ENCODE assay signal across 9 cellular contexts in the genomic region with DNA sequence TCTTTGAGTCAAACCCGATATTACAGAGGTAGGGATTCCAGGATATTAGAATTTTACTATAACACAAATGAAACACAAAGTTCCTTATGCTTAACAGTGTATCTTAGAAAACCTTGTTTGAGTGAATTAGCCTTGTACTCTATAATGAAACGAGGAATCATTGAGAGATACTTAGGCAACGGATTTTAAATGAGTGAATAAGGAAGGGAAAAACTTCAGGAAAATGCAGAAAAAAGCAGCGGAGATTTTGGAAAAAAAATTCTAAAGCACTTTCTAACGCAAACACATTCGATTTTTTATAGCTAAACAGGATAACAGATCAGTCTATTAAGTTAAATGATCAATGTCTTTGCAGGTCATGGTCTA.
DNase-seq lines count a peak whose midpoint lies in the region; ATAC-seq, FAIRE-seq and TF ChIP-seq lines count a peak whose summit lies in the region.
"Had no signal": no experiment of that assay in that cellular context is flagged by ENCODE, and none has a peak within 500 bp of the region (broad histone marks: within the 10 kb centered on the region; RNA-seq: fewer than 3 reads in every experiment).

No MANE protein-coding gene starts in this region.

- H4K20me1 ChIP-seq in H9 (ENCODE audit: control insufficient read depth, insufficient read depth, insufficient read length) (no peaks in the 10 kb centered on the region), HepG2 (ENCODE audit: insufficient read depth, low read length) (no peaks in the 10 kb centered on the region)

- no peak overlapping the region for H3K27ac Mint-ChIP-seq in H9
- H3K27ac Mint-ChIP-seq: nephron had no signal

- WGBS in H9 (ENCODE audit: extremely low coverage, insufficient read length, low lambda C conversion rate): no CpG with 5 or more reads among the region's 6 CpGs
- 48% methylated on average over 6 of the region's 6 CpGs for WGBS in HepG2 (ENCODE audit: low lambda C conversion rate)
- WGBS in thymus: 27% methylated on average over 6 of the region's 6 CpGs

- intact Hi-C loops in breast epithelium (cut with DNase I; ENCODE audit: low total_unique reads): loop anchor here (10.0 kb wide), 1 partner anchor 60 kb away; a partner anchor contains a TSS
- intact Hi-C loops in HepG2 (cut with micrococcal nuclease; ENCODE audit: unreplicated experiment): no loop called here

- no peak overlapping the region for H2BK5ac ChIP-seq in H9 (ENCODE audit: insufficient read length, low read length)

- CTCF ChIA-PET in HepG2 (lab: Yijun Ruan, JAX; ENCODE audit: low intra/inter-chr PET ratio, low total read pairs): no interaction called here

- no peak for TF ChIP-seq EP300 in HepG2 (IDR thresholded peaks at IDR 0.05; ENCODE audit: low read depth in 2 of 2, low read length in 2 of 2)
- TF ChIP-seq EP300 in HepG2 (CRISPR knock-in tag; IDR thresholded peaks at IDR 0.05; ENCODE audit: borderline replicate concordance): no peak

- no peak overlapping the region for H3K56ac ChIP-seq in H9 (ENCODE audit: insufficient read length, low read depth, low read length)

- H2BK120ac ChIP-seq in H9 (ENCODE audit: low read depth, low read length, poor library complexity, severe bottlenecking): no peak overlapping the region

- no peak for TF ChIP-seq POLR2A in breast epithelium (IDR thresholded peaks at IDR 0.05)
- TF ChIP-seq POLR2A in HepG2 (IDR thresholded peaks at IDR 0.05; ENCODE audit: insufficient read depth in 1 of 2, low read depth in 2 of 2, low read length in 2 of 2): no peak

- H2BK12ac ChIP-seq in H9 (ENCODE audit: insufficient read length, low read depth, low read length): no peak overlapping the region

- no peak for TF ChIP-seq RAD21 in HepG2 (CRISPR knock-in tag; IDR thresholded peaks at IDR 0.05)

- no peak overlapping the region; the same call in 1 of the 2 replicates for H3K4ac ChIP-seq in H9 (ENCODE audit: low read depth, low read length)

- H3K9me3 Mint-ChIP-seq in H9: no peaks in the 10 kb centered on the region
- H3K9me3 Mint-ChIP-seq: nephron had no signal

- FAIRE-seq in HepG2 (lab: Jason Lieb, UNC): no peak

- H3K23me2 ChIP-seq in H9 (ENCODE audit: insufficient read length, low read depth, low read length, poor library complexity, severe bottlenecking): peaks cover 10% of the 10 kb centered on the region

- H3K36me3 Mint-ChIP-seq in H9 (ENCODE audit: insufficient read depth in 1 of 3, low read depth in 3 of 3): no peaks in the 10 kb centered on the region

- peak overlapping the region; percentile 40 to 66 (median 54) for H3K4me3 ChIP-seq in breast epithelium
- peak overlapping the region; percentile 49 to 70 (median 69); a peak in 5 of 6 replicates for H3K4me3 ChIP-seq in HepG2 (replicated peaks in 1 of 3; ENCODE audit: insufficient read depth in 1 of 3, low read depth in 2 of 3, low read length in 3 of 3)
- H3K4me3 ChIP-seq in thymus (ENCODE audit: low read length): peak overlapping the region; percentile 60

- no peaks in the 10 kb centered on the region for H3K79me1 ChIP-seq in H9 (ENCODE audit: insufficient read depth, low read depth, low read length, poor library complexity, severe bottlenecking)

- H3K9ac ChIP-seq in H9 (ENCODE audit: extremely low read depth, insufficient read length, low read length) (peak overlapping the region; percentile 88), HepG2 (ENCODE audit: insufficient read depth, low read depth, low read length) (peak overlapping the region; percentile 82)

- H3K27me3 Mint-ChIP-seq in H9 (ENCODE audit: low read depth): no peaks in the 10 kb centered on the region

- H3K4me2 ChIP-seq in H9 (ENCODE audit: insufficient read depth, insufficient read length, low read length) (peak overlapping the region; percentile 86), HepG2 (ENCODE audit: low read depth, low read length) (peak overlapping the region; percentile 80)

- H2BK15ac ChIP-seq in H9 (ENCODE audit: low read depth, low read length): no peak overlapping the region

- no peak for TF ChIP-seq CTCF in H9 (conservative IDR thresholded peaks at IDR 0.05)
- TF ChIP-seq CTCF in breast epithelium (IDR thresholded peaks at IDR 0.05): no peak
- no peak for TF ChIP-seq CTCF in HepG2 (CRISPR knock-in tag; IDR thresholded peaks at IDR 0.05)
- TF ChIP-seq CTCF in GM13977 (IDR thresholded peaks at IDR 0.05; ENCODE audit: extremely low read depth, insufficient read depth, missing control alignments): no peak

- H2AK5ac ChIP-seq in H9 (ENCODE audit: insufficient read length, low read length): no peak overlapping the region

- no peak overlapping the region for H4K8ac ChIP-seq in H9 (replicated peaks; ENCODE audit: insufficient read length, low read depth, low read length)

- no peaks in the 10 kb centered on the region for H3K27me3 ChIP-seq in H9 (ENCODE audit: insufficient read depth, low read length)
- H3K27me3 ChIP-seq in breast epithelium: no peaks in the 10 kb centered on the region
- no peaks in the 10 kb centered on the region; a peak in 1 of 5 replicates for H3K27me3 ChIP-seq in HepG2 (ENCODE audit: control insufficient read depth in 1 of 2, insufficient read depth in 2 of 2, low read length in 2 of 2)
- H3K27me3 ChIP-seq in thymus (ENCODE audit: control insufficient read depth, insufficient read depth): no peaks in the 10 kb centered on the region

- peak overlapping the region; percentile 24; the same call in 1 of the 2 replicates for H3K14ac ChIP-seq in H9 (ENCODE audit: insufficient read depth, low read length)

- no peak overlapping the region for H2BK20ac ChIP-seq in H9 (ENCODE audit: low read depth, low read length, poor library complexity, severe bottlenecking)

- no peak overlapping the region for H4K5ac ChIP-seq in H9 (ENCODE audit: insufficient read length, low read depth, low read length)

- ATAC-seq in HepG2: no peak

- TSS peak; percentile 86 for BruUV-seq in HepG2 (replicated peaks; lab: Mats Ljungman, UMichigan)

- no peak overlapping the region for H3K18ac ChIP-seq in H9 (ENCODE audit: insufficient read length, low read depth, low read length)

- no peaks in the 10 kb centered on the region for H3K9me3 ChIP-seq in H9 (ENCODE audit: control insufficient read depth, low read depth, low read length)
- H3K9me3 ChIP-seq in breast epithelium: peaks cover 4 to 6% of the 10 kb centered on the region in 2 donors
- no peaks in the 10 kb centered on the region for H3K9me3 ChIP-seq in HepG2 (ENCODE audit: low read length)
- H3K9me3 ChIP-seq in thymus (ENCODE audit: control insufficient read depth): no peaks in the 10 kb centered on the region

- H3T11ph ChIP-seq in H9 (ENCODE audit: low read length): peak overlapping the region; percentile 11

- in situ Hi-C loops in HepG2 (cut with HindIII; ENCODE audit: extremely low pct_ligation_motif_present, low pct_unique_long_range_greater_than_20kb) (no loop called here), GM13977 (cut with MboI; ENCODE audit: low pct_unique_long_range_greater_than_20kb, low sequenced_read_pairs, unreplicated experiment) (no loop called here)

- DNase-seq in H9 (no peak), breast epithelium (ENCODE audit: low spot score in 2 of 2) (no peak), HepG2 (ENCODE audit: low spot score) (no peak), COLO668 (lab: John Stamatoyannopoulos, UW; ENCODE audit: unreplicated experiment) (no peak), NCI-H146 (lab: John Stamatoyannopoulos, UW) (no peak), GM13977 (ENCODE audit: low spot score) (no peak), germinal center (ENCODE audit: low spot score) (no peak)

- H3K4me1 Mint-ChIP-seq in H9: peaks cover 23 to 42% of the 10 kb centered on the region in 2 experiments

- H3K36me3 ChIP-seq in breast epithelium: no peaks in the 10 kb centered on the region
- no peaks in the 10 kb centered on the region; a peak in 1 of 5 replicates for H3K36me3 ChIP-seq in HepG2 (replicated peaks in 1 of 2; ENCODE audit: control insufficient read depth in 1 of 2, insufficient read depth in 2 of 2, low read length in 2 of 2)
- H3K36me3 ChIP-seq in thymus (ENCODE audit: control insufficient read depth, insufficient read depth): peaks cover 6% of the 10 kb centered on the region

- POLR2A ChIA-PET in HepG2 (lab: Yijun Ruan, JAX): interaction anchor here (0.6 to 3.3 kb wide), 15 partner anchors 9 to 179 kb away, joined by 3 to 17 read pairs (median 6); a partner anchor contains a TSS

- no peak overlapping the region for H3K4me3 Mint-ChIP-seq in H9
- H3K4me3 Mint-ChIP-seq: nephron had no signal

- H3K27ac ChIP-seq in H9 (ENCODE audit: insufficient read length, low read depth, low read length): peak overlapping the region; percentile 98
- H3K27ac ChIP-seq in breast epithelium: peak overlapping the region; percentile 81 to 87
- peak overlapping the region; percentile 94 for H3K27ac ChIP-seq in HepG2 (ENCODE audit: extremely low read length, insufficient read depth, low read length)
- H3K27ac ChIP-seq in thymus (ENCODE audit: low read depth): no peak overlapping the region

- H4K91ac ChIP-seq in H9 (ENCODE audit: insufficient read length, low read depth, low read length): no peak overlapping the region

- no peak overlapping the region for H3K23ac ChIP-seq in H9 (ENCODE audit: insufficient read length, low read depth, low read length)

- peaks cover 2% of the 10 kb centered on the region; the same call in 1 of the 2 replicates for H3K4me1 ChIP-seq in H9 (ENCODE audit: insufficient read depth, low read length)
- H3K4me1 ChIP-seq in breast epithelium: no peaks in the 10 kb centered on the region
- peaks cover 30% of the 10 kb centered on the region for H3K4me1 ChIP-seq in HepG2 (ENCODE audit: insufficient read depth, low read length)
- H3K4me1 ChIP-seq in thymus (ENCODE audit: control insufficient read depth, insufficient read depth, low read length): peaks cover 3% of the 10 kb centered on the region

- no peaks in the 10 kb centered on the region for H3K79me2 ChIP-seq in H9 (ENCODE audit: insufficient read depth, low read length)
- peaks cover 5% of the 10 kb centered on the region for H3K79me2 ChIP-seq in HepG2 (ENCODE audit: insufficient read depth, low read length)

- H2AFZ ChIP-seq in H9 (ENCODE audit: low read length) (no peak overlapping the region), HepG2 (ENCODE audit: low read length) (no peak overlapping the region)

TF ChIP-seq in HepG2, 621 proteins besides CTCF, POLR2A, EP300 and RAD21 (continues in another document):
- no peak for TF ChIP-seq ZNF546 (CRISPR knock-in tag; conservative IDR thresholded peaks at IDR 0.05)
- no peak for TF ChIP-seq ZNF570 (CRISPR knock-in tag; IDR thresholded peaks at IDR 0.05; ENCODE audit: borderline replicate concordance)
- no peak for TF ChIP-seq ZNF672 (CRISPR knock-in tag; IDR thresholded peaks at IDR 0.05)
- TF ChIP-seq TARDBP (CRISPR knock-in tag; IDR thresholded peaks at IDR 0.05): 0 out of 2 replicates have a peak, but pooled peaks have one; percentile 10
- TF ChIP-seq ZNF251 (CRISPR knock-in tag; IDR thresholded peaks at IDR 0.05): no peak
- no peak for TF ChIP-seq ARID2 (CRISPR knock-in tag; IDR thresholded peaks at IDR 0.05; ENCODE audit: borderline replicate concordance)
- TF ChIP-seq EHMT2 (IDR thresholded peaks at IDR 0.05; ENCODE audit: borderline replicate concordance, low read depth, low read length): peak; percentile 23; the same call in 1 of the 2 replicates
- no peak for TF ChIP-seq ZNF44 (CRISPR knock-in tag; IDR thresholded peaks at IDR 0.05)
- TF ChIP-seq GZF1 (CRISPR knock-in tag; IDR thresholded peaks at IDR 0.05): 0 out of 2 replicates have a peak, but pooled peaks have one; percentile 0
